Comparison of ENCODE assay signal across 26 cellular contexts in genomic region chr18:21693322-21693721, GRCh38.
"Had no signal": no experiment of that assay in that cellular context is flagged by ENCODE, and none has a peak within 500 bp of the region (broad histone marks: within the 10 kb centered on the region; RNA-seq: fewer than 3 reads in every experiment).

No MANE protein-coding gene starts in this region.

- H3K4me3 Mint-ChIP-seq: naive thymus-derived CD8-positive, alpha-beta T cell; nephron; neural crest cell; stimulated activated naive CD8-positive, alpha-beta T cell treated with anti-CD3 and anti-CD28 coated beads, Interleukin-15, amount 100 ng/mL, for 72 hours; type B pancreatic cell had no signal

- H3K27me3 ChIP-seq: hepatocyte, pancreas, tibial nerve, vagina had no signal

- H3K36me3 ChIP-seq: lower lobe of right lung, pancreas, prostate gland had no signal

- H3K4me1 ChIP-seq: lower lobe of right lung, pancreas, prostate gland, tibial nerve, vagina had no signal

- ATAC-seq: lower lobe of right lung; naive thymus-derived CD8-positive, alpha-beta T cell; pancreas; right cardiac atrium; sciatic nerve; stimulated activated naive CD8-positive, alpha-beta T cell treated with anti-CD3 and anti-CD28 coated beads, Interleukin-15, amount 100 ng/mL, for 72 hours had no signal

- H3K27ac Mint-ChIP-seq: nephron; stimulated activated naive CD8-positive, alpha-beta T cell treated with anti-CD3 and anti-CD28 coated beads, Interleukin-15, amount 100 ng/mL, for 72 hours; type B pancreatic cell had no signal

- DNase-seq: islet precursor cell; lower lobe of right lung; mammary epithelial cell; mesenchymal stem cell; naive thymus-derived CD8-positive, alpha-beta T cell; nucleus accumbens; pancreas; posterior cingulate gyrus; retina; right cardiac atrium; stimulated activated CD4-positive, alpha-beta T cell treated with anti-CD3 and anti-CD28 coated beads, Interleukin-12 subunit alpha, Interleukin-12 subunit beta, amount 100 ng/mL, for 4 hours; stimulated activated CD4-positive, alpha-beta T cell treated with anti-CD3 and anti-CD28 coated beads, Interleukin-15, amount 100 ng/mL, for 24 hours; stimulated activated CD4-positive, alpha-beta T cell treated with anti-CD3 and anti-CD28 coated beads, Interleukin-2, amount 100 ng/mL, for 24 hours; stimulated activated CD4-positive, alpha-beta T cell treated with anti-CD3 and anti-CD28 coated beads, Interleukin-4, amount 100 ng/mL, for 1 hour; stimulated activated naive CD4-positive, alpha-beta T cell treated with Interleukin-2 at 50 U/mL for 16 hours; stimulated activated naive CD8-positive, alpha-beta T cell treated with anti-CD3 and anti-CD28 coated beads, Interleukin-15, amount 100 ng/mL, for 72 hours; substantia nigra had no signal

- H3K4me1 Mint-ChIP-seq: nephron; neural crest cell; stimulated activated naive CD8-positive, alpha-beta T cell treated with anti-CD3 and anti-CD28 coated beads, Interleukin-15, amount 100 ng/mL, for 72 hours had no signal

- H3K4me3 ChIP-seq: hepatocyte, lower lobe of right lung, pancreas, prostate gland, skin epidermis, tibial nerve, vagina had no signal

- H3K27ac ChIP-seq: hepatocyte, lower lobe of right lung, pancreas, prostate gland, skin epidermis, tibial nerve, vagina had no signal

- H3K9me3 ChIP-seq: pancreas, prostate gland, vagina had no signal

- H3K27me3 Mint-ChIP-seq: naive thymus-derived CD8-positive, alpha-beta T cell; stimulated activated naive CD8-positive, alpha-beta T cell treated with anti-CD3 and anti-CD28 coated beads, Interleukin-15, amount 100 ng/mL, for 72 hours; type B pancreatic cell had no signal
